ENCODE assay signal across 28 cellular contexts in the genomic region with DNA sequence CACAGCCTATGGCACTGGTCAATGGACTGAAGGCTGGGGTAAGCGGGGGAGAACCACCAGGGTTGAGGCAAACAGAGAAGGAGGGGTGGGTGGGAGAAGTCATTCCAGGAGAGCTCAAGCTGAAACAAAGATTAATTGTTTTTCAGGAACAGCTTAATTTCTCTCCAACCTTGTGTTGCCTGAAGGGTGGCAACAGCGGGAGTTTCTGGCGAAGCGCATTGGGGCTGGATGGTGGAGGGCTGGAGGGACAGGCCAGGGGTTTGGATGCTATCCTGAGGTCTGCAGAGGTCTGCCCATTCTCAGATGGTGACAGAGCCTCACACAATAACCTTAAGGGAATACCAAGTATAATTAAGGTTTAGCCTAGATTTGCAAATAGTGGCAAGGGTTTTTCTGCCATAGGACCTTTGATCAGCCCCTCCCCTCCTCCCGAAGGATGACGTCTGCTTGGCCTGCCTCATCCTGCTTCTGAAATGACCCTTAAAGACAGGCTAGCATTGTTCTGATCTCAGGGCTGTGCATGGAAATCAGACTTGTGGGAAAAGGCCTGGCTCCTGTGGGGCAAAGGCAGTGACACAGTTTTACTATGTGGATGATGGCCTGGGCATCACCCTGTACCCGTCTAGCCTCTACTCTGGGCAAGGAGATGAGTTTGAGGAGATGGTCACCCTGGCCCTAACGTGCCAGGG. TPM values are rescaled to one million over a fixed set of nuclear protein-coding genes. Genes with fewer than 3 reads are reported as not detected.
DNase-seq lines count a peak whose midpoint lies in the region; ATAC-seq and TF ChIP-seq lines count a peak whose summit lies in the region.
"Had no signal": no experiment of that assay in that cellular context is flagged by ENCODE, and none has a peak within 500 bp of the region (broad histone marks: within the 10 kb centered on the region; RNA-seq: fewer than 3 reads in every experiment).

No MANE protein-coding gene starts in this region.

- ATAC-seq in natural killer cell treated with Interleukin-12 subunit alpha and Interleukin-12 subunit beta and Interleukin-15 and Interleukin-18, amount 100 ng/mL, for 72 hours: no peak
- no peak for ATAC-seq in natural killer cell
- ATAC-seq in GM21717 (IDR thresholded peaks at IDR 0.05; ENCODE audit: unreplicated experiment): no peak
- ATAC-seq in stimulated activated naive CD8-positive, alpha-beta T cell treated with anti-CD3 and anti-CD28 coated beads, Interleukin-15, amount 100 ng/mL, for 72 hours: no peak
- ATAC-seq: A549; activated T-cell treated with anti-CD3 and anti-CD28 coated beads, Interleukin-2, amount 50 U/mL, for 4 hours; effector memory CD8-positive, alpha-beta T cell; gastrocnemius medialis; lower lobe of right lung; psoas muscle; stimulated activated naive CD8-positive, alpha-beta T cell treated with anti-CD3 and anti-CD28 coated beads, Interleukin-15, Interleukin-2, amounts not matched to agents 100 U/mL and 50 U/mL, for 24 hours; WTC11 had no signal

- intact Hi-C loops in natural killer cell (cut with micrococcal nuclease): no loop called here

- H3K27me3 Mint-ChIP-seq in natural killer cell treated with Interleukin-12 subunit alpha and Interleukin-12 subunit beta and Interleukin-15 and Interleukin-18, amount 100 ng/mL, for 72 hours: peaks cover 16 to 27% of the 10 kb centered on the region in 2 donors
- H3K27me3 Mint-ChIP-seq in natural killer cell (ENCODE audit: low read depth in 2 of 2) (peaks cover 8 to 27% of the 10 kb centered on the region in 2 donors), glutamatergic neuron (ENCODE audit: unreplicated experiment) (peaks cover 3% of the 10 kb centered on the region)
- H3K27me3 Mint-ChIP-seq in stimulated activated naive CD8-positive, alpha-beta T cell treated with anti-CD3 and anti-CD28 coated beads, Interleukin-15, amount 100 ng/mL, for 72 hours: peaks cover 19% of the 10 kb centered on the region

- H3K27ac Mint-ChIP-seq in natural killer cell treated with Interleukin-12 subunit alpha and Interleukin-12 subunit beta and Interleukin-15 and Interleukin-18, amount 100 ng/mL, for 72 hours: no peak overlapping the region
- H3K27ac Mint-ChIP-seq in natural killer cell (no peak overlapping the region), glutamatergic neuron (ENCODE audit: unreplicated experiment) (no peak overlapping the region)
- H3K27ac Mint-ChIP-seq in stimulated activated naive CD8-positive, alpha-beta T cell treated with anti-CD3 and anti-CD28 coated beads, Interleukin-15, amount 100 ng/mL, for 72 hours: no peak overlapping the region
- H3K27ac Mint-ChIP-seq: activated CD4-positive, alpha-beta T cell treated with anti-CD3 and anti-CD28 coated beads, Interleukin-2, amount 10 ng/mL, durations not matched to agents 7 days and 5 days; effector memory CD8-positive, alpha-beta T cell; neural progenitor cell; WTC11 had no signal

- no peaks in the 10 kb centered on the region for H3K9me3 Mint-ChIP-seq in natural killer cell treated with Interleukin-12 subunit alpha and Interleukin-12 subunit beta and Interleukin-15 and Interleukin-18, amount 100 ng/mL, for 72 hours
- H3K9me3 Mint-ChIP-seq in natural killer cell (no peaks in the 10 kb centered on the region), glutamatergic neuron (ENCODE audit: unreplicated experiment) (no peaks in the 10 kb centered on the region)
- peaks cover 0 to 13% of the 10 kb centered on the region in 2 donors for H3K9me3 Mint-ChIP-seq in stimulated activated naive CD8-positive, alpha-beta T cell treated with anti-CD3 and anti-CD28 coated beads, Interleukin-15, amount 100 ng/mL, for 72 hours
- H3K9me3 Mint-ChIP-seq: activated CD4-positive, alpha-beta T cell treated with anti-CD3 and anti-CD28 coated beads, Interleukin-2, amount 10 ng/mL, durations not matched to agents 7 days and 5 days; effector memory CD8-positive, alpha-beta T cell; neural progenitor cell had no signal

- H3K4me3 Mint-ChIP-seq in natural killer cell treated with Interleukin-12 subunit alpha and Interleukin-12 subunit beta and Interleukin-15 and Interleukin-18, amount 100 ng/mL, for 72 hours: no peak overlapping the region
- no peak overlapping the region for H3K4me3 Mint-ChIP-seq in natural killer cell
- no peak overlapping the region for H3K4me3 Mint-ChIP-seq in glutamatergic neuron (ENCODE audit: unreplicated experiment)
- H3K4me3 Mint-ChIP-seq in stimulated activated naive CD8-positive, alpha-beta T cell treated with anti-CD3 and anti-CD28 coated beads, Interleukin-15, amount 100 ng/mL, for 72 hours: no peak overlapping the region
- H3K4me3 Mint-ChIP-seq: activated CD4-positive, alpha-beta T cell treated with anti-CD3 and anti-CD28 coated beads, Interleukin-2, amount 10 ng/mL, durations not matched to agents 7 days and 5 days; activated T-cell treated with anti-CD3 and anti-CD28 coated beads, Interleukin-2, amount 50 U/mL, for 4 hours; effector memory CD8-positive, alpha-beta T cell; neural progenitor cell; WTC11 had no signal

- no peaks in the 10 kb centered on the region for H3K36me3 Mint-ChIP-seq in natural killer cell treated with Interleukin-12 subunit alpha and Interleukin-12 subunit beta and Interleukin-15 and Interleukin-18, amount 100 ng/mL, for 72 hours
- no peaks in the 10 kb centered on the region for H3K36me3 Mint-ChIP-seq in natural killer cell
- H3K36me3 Mint-ChIP-seq in glutamatergic neuron (ENCODE audit: unreplicated experiment): peaks cover 5% of the 10 kb centered on the region
- H3K36me3 Mint-ChIP-seq: neural progenitor cell, WTC11 had no signal

- peak; percentile 32 for DNase-seq in natural killer cell treated with Interleukin-12 subunit alpha and Interleukin-12 subunit beta and Interleukin-15 and Interleukin-18, amount 100 ng/mL, for 72 hours (ENCODE audit: low spot score)
- no peak for DNase-seq in natural killer cell
- peak; percentile 4 for DNase-seq in glutamatergic neuron
- peak; percentile 44 for DNase-seq in occipital lobe (lab: John Stamatoyannopoulos, UW)
- DNase-seq in NCI-H1105 (lab: John Stamatoyannopoulos, UW): no peak
- no peak for DNase-seq in dedifferentiated amniotic fluid mesenchymal stem cell (ENCODE audit: extremely low spot score)
- no peak for DNase-seq in stimulated activated naive CD8-positive, alpha-beta T cell treated with anti-CD3 and anti-CD28 coated beads, Interleukin-15, amount 100 ng/mL, for 72 hours
- DNase-seq: activated CD4-positive, alpha-beta T cell treated with anti-CD3 and anti-CD28 coated beads, Interleukin-2, amount 10 ng/mL, durations not matched to agents 7 days and 5 days; activated naive CD4-positive, alpha-beta T cell; activated T-cell treated with anti-CD3 and anti-CD28 coated beads, Interleukin-2, amount 50 U/mL, for 4 hours; adrenal gland; AML-193; colonic mucosa; effector memory CD8-positive, alpha-beta T cell; esophagus squamous epithelium; gastrocnemius medialis; IMR-90; lower lobe of right lung; NCI-H510A; psoas muscle; SHP77 treated with DMSO at 0.1 percent for 48 hours; stimulated activated naive CD8-positive, alpha-beta T cell treated with anti-CD3 and anti-CD28 coated beads, Interleukin-15, Interleukin-2, amounts not matched to agents 100 U/mL and 50 U/mL, for 24 hours; SW 1271; T1000 had no signal

- TF ChIP-seq CTCF in natural killer cell (IDR thresholded peaks at IDR 0.05) (no peak), glutamatergic neuron (IDR thresholded peaks at IDR 0.05; ENCODE audit: partially characterized antibody, unreplicated experiment) (no peak)

- no peaks in the 10 kb centered on the region for H3K4me1 Mint-ChIP-seq in natural killer cell treated with Interleukin-12 subunit alpha and Interleukin-12 subunit beta and Interleukin-15 and Interleukin-18, amount 100 ng/mL, for 72 hours (ENCODE audit: low read depth in 2 of 2)
- no peaks in the 10 kb centered on the region for H3K4me1 Mint-ChIP-seq in natural killer cell
- no peaks in the 10 kb centered on the region for H3K4me1 Mint-ChIP-seq in glutamatergic neuron (ENCODE audit: low read depth, unreplicated experiment)
- no peaks in the 10 kb centered on the region for H3K4me1 Mint-ChIP-seq in stimulated activated naive CD8-positive, alpha-beta T cell treated with anti-CD3 and anti-CD28 coated beads, Interleukin-15, amount 100 ng/mL, for 72 hours
- H3K4me1 Mint-ChIP-seq: activated CD4-positive, alpha-beta T cell treated with anti-CD3 and anti-CD28 coated beads, Interleukin-2, amount 10 ng/mL, durations not matched to agents 7 days and 5 days; neural progenitor cell had no signal

RNA-seq across cellular contexts. Expression of a gene that starts 32.7 kb away (rescaled TPM):
- total RNA-seq in natural killer cell treated with Interleukin-12 subunit alpha and Interleukin-12 subunit beta and Interleukin-15 and Interleukin-18, amount 100 ng/mL, for 72 hours: not detected
- total RNA-seq in natural killer cell (1 to 10 TPM; 1.3 to 2.5 (median 1.3) TPM), glutamatergic neuron (ENCODE audit: unreplicated experiment) (2.3 TPM), occipital lobe (17.0 TPM)
- total RNA-seq: activated CD4-positive, alpha-beta T cell treated with anti-CD3 and anti-CD28 coated beads, Interleukin-2, amount 10 ng/mL, durations not matched to agents 7 days and 5 days; activated T-cell treated with anti-CD3 and anti-CD28 coated beads, Interleukin-2, amount 50 U/mL, for 4 hours; esophagus squamous epithelium; IMR-90; lower lobe of right lung had no signal

Comparison
In these comparisons a context has a peak if more than half of its experiments do, and no peak if none do; other contexts are left out.
1. DNase-seq: peak in natural killer cell treated with Interleukin-12 subunit alpha and Interleukin-12 subunit beta and Interleukin-15 and Interleukin-18, amount 100 ng/mL, for 72 hours (single experiment), glutamatergic neuron (single experiment) and occipital lobe (single experiment); none in natural killer cell (single experiment), NCI-H1105 (single experiment), dedifferentiated amniotic fluid mesenchymal stem cell (single experiment) and stimulated activated naive CD8-positive, alpha-beta T cell treated with anti-CD3 and anti-CD28 coated beads, Interleukin-15, amount 100 ng/mL, for 72 hours (0 of 2).